Comparison of ENCODE assay signal across 9 cellular contexts in genomic region chr21:41360072-41360821, GRCh38. TPM values are rescaled to one million over a fixed set of nuclear protein-coding genes. Genes with fewer than 3 reads are reported as not detected.
A peak's percentile ranks its signal among the peaks of the same experiment; 100 is the strongest.
DNase-seq lines count a peak whose midpoint lies in the region; ATAC-seq and TF ChIP-seq lines count a peak whose summit lies in the region.
"Had no signal": no experiment of that assay in that cellular context is flagged by ENCODE, and none has a peak within 500 bp of the region (broad histone marks: within the 10 kb centered on the region; RNA-seq: fewer than 3 reads in every experiment).

No MANE protein-coding gene starts in this region.

- H3K27me3 Mint-ChIP-seq in activated CD8-positive, alpha-beta memory T cell treated with anti-CD3 and anti-CD28 coated beads, Interleukin-2, amount 10 ng/mL, durations not matched to agents 7 days and 5 days, result peaks cover 9% of the 10 kb centered on the region
- H3K27me3 Mint-ChIP-seq in WTC11 (ENCODE audit: low read depth), result no peaks in the 10 kb centered on the region

- peaks cover 19% of the 10 kb centered on the region for H3K4me1 ChIP-seq in upper lobe of right lung

- peak overlapping the region; percentile 97 for H3K27ac Mint-ChIP-seq in activated CD8-positive, alpha-beta memory T cell treated with anti-CD3 and anti-CD28 coated beads, Interleukin-2, amount 10 ng/mL, durations not matched to agents 7 days and 5 days
- H3K27ac Mint-ChIP-seq in WTC11, result no peak overlapping the region

- POLR2A ChIA-PET in WTC11 (lab: Charles Lee), result no interaction called here

- no peak for TF ChIP-seq CTCF in WTC11 (IDR thresholded peaks at IDR 0.05)
- TF ChIP-seq CTCF in kidney epithelial cell (IDR thresholded peaks at IDR 0.05; ENCODE audit: insufficient read depth, low read length, poor library complexity, severe bottlenecking), result peak; percentile 17
- no peak for TF ChIP-seq CTCF in upper lobe of right lung (IDR thresholded peaks at IDR 0.05)

- no peak overlapping the region for H3K4me3 Mint-ChIP-seq in activated CD8-positive, alpha-beta memory T cell treated with anti-CD3 and anti-CD28 coated beads, Interleukin-2, amount 10 ng/mL, durations not matched to agents 7 days and 5 days
- no peak overlapping the region for H3K4me3 Mint-ChIP-seq in WTC11

- CTCF ChIA-PET in activated CD8-positive, alpha-beta memory T cell treated with anti-CD3 and anti-CD28 coated beads, Interleukin-2, amount 10 ng/mL, durations not matched to agents 7 days and 5 days (lab: Charles Lee), result interaction anchor here (0.9 to 1.4 kb wide), 2 partner anchors 10 to 63 kb away, joined by 3 to 4 read pairs; no protein-coding TSS in a partner anchor
- CTCF ChIA-PET in WTC11 (lab: Charles Lee), result interaction anchor here (0.8 to 3.1 kb wide), 11 partner anchors 9 to 238 kb away, joined by 3 to 76 read pairs (median 4); no protein-coding TSS in a partner anchor

- no peaks in the 10 kb centered on the region for H3K9me3 ChIP-seq in upper lobe of right lung

- DNase-seq in activated CD8-positive, alpha-beta memory T cell treated with anti-CD3 and anti-CD28 coated beads, Interleukin-2, amount 10 ng/mL, durations not matched to agents 7 days and 5 days, result peak; percentile 41
- no peak for DNase-seq in activated CD8-positive, alpha-beta memory T cell treated with anti-CD3 and anti-CD28 coated beads, Interleukin-2, amount 50 U/mL, for 4 hours
- DNase-seq in WTC11 (ENCODE audit: low spot score) (peak; percentile 28), kidney epithelial cell (ENCODE audit: low read depth) (no peak), upper lobe of right lung (peak; percentile 68), AML-193 (lab: John Stamatoyannopoulos, UW) (no peak)

- H3K36me3 ChIP-seq in kidney epithelial cell (ENCODE audit: control insufficient read depth, insufficient read depth, low read length), result no peaks in the 10 kb centered on the region
- H3K36me3 ChIP-seq in upper lobe of right lung, result no peaks in the 10 kb centered on the region

- peak overlapping the region; percentile 55 for H3K27ac ChIP-seq in upper lobe of right lung

- peaks cover 39% of the 10 kb centered on the region for H3K4me1 Mint-ChIP-seq in activated CD8-positive, alpha-beta memory T cell treated with anti-CD3 and anti-CD28 coated beads, Interleukin-2, amount 10 ng/mL, durations not matched to agents 7 days and 5 days
- H3K4me1 Mint-ChIP-seq in WTC11, result peaks cover 18% of the 10 kb centered on the region

- no peak overlapping the region for H3K4me3 ChIP-seq in kidney epithelial cell (ENCODE audit: low read depth, low read length)
- H3K4me3 ChIP-seq in upper lobe of right lung, result no peak overlapping the region

- intact Hi-C loops in upper lobe of right lung (cut with DNase I), result no loop called here

- H3K36me3 Mint-ChIP-seq in activated CD8-positive, alpha-beta memory T cell treated with anti-CD3 and anti-CD28 coated beads, Interleukin-2, amount 10 ng/mL, durations not matched to agents 7 days and 5 days, result peaks cover 31% of the 10 kb centered on the region
- H3K36me3 Mint-ChIP-seq in WTC11, result no peaks in the 10 kb centered on the region

- H3K27me3 ChIP-seq in kidney epithelial cell (ENCODE audit: control insufficient read depth, insufficient read depth, low read length), result peaks cover 4% of the 10 kb centered on the region
- no peaks in the 10 kb centered on the region for H3K27me3 ChIP-seq in upper lobe of right lung

- H3K9me3 Mint-ChIP-seq in activated CD8-positive, alpha-beta memory T cell treated with anti-CD3 and anti-CD28 coated beads, Interleukin-2, amount 10 ng/mL, durations not matched to agents 7 days and 5 days (ENCODE audit: low read depth), result no peaks in the 10 kb centered on the region
- H3K9me3 Mint-ChIP-seq in WTC11, result no peaks in the 10 kb centered on the region

- no peak for ATAC-seq in activated CD8-positive, alpha-beta memory T cell treated with anti-CD3 and anti-CD28 coated beads, Interleukin-2, amount 10 ng/mL, durations not matched to agents 7 days and 5 days
- ATAC-seq in WTC11 (peak; percentile 60), upper lobe of right lung (peak; percentile 4), HG02623 (IDR thresholded peaks at IDR 0.05; ENCODE audit: unreplicated experiment) (no peak), GM18520 (IDR thresholded peaks at IDR 0.05; ENCODE audit: unreplicated experiment) (no peak)

TF ChIP-seq in WTC11, 78 proteins besides CTCF, POLR2A, EP300 and RAD21:
- no peak for TF ChIP-seq ATF2 (CRISPR knock-in tag; IDR thresholded peaks at IDR 0.05; ENCODE audit: borderline replicate concordance, low read depth)
- TF ChIP-seq TP53 (CRISPR knock-in tag; IDR thresholded peaks at IDR 0.05), result no peak
- no peak for TF ChIP-seq CDX4 (CRISPR knock-in tag; IDR thresholded peaks at IDR 0.05; ENCODE audit: borderline replicate concordance)
- TF ChIP-seq, protein P1, sequence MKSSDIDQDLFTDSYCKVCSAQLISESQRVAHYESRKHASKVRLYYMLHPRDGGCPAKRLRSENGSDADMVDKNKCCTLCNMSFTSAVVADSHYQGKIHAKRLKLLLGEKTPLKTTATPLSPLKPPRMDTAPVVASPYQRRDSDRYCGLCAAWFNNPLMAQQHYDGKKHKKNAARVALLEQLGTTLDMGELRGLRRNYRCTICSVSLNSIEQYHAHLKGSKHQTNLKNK (CRISPR knock-in tag; IDR thresholded peaks at IDR 0.05), result no peak
- TF ChIP-seq CREB1 (CRISPR knock-in tag; IDR thresholded peaks at IDR 0.05), result no peak
- no peak for TF ChIP-seq ZNF263 (CRISPR knock-in tag; IDR thresholded peaks at IDR 0.05; ENCODE audit: low read depth)
- TF ChIP-seq, protein P2, sequence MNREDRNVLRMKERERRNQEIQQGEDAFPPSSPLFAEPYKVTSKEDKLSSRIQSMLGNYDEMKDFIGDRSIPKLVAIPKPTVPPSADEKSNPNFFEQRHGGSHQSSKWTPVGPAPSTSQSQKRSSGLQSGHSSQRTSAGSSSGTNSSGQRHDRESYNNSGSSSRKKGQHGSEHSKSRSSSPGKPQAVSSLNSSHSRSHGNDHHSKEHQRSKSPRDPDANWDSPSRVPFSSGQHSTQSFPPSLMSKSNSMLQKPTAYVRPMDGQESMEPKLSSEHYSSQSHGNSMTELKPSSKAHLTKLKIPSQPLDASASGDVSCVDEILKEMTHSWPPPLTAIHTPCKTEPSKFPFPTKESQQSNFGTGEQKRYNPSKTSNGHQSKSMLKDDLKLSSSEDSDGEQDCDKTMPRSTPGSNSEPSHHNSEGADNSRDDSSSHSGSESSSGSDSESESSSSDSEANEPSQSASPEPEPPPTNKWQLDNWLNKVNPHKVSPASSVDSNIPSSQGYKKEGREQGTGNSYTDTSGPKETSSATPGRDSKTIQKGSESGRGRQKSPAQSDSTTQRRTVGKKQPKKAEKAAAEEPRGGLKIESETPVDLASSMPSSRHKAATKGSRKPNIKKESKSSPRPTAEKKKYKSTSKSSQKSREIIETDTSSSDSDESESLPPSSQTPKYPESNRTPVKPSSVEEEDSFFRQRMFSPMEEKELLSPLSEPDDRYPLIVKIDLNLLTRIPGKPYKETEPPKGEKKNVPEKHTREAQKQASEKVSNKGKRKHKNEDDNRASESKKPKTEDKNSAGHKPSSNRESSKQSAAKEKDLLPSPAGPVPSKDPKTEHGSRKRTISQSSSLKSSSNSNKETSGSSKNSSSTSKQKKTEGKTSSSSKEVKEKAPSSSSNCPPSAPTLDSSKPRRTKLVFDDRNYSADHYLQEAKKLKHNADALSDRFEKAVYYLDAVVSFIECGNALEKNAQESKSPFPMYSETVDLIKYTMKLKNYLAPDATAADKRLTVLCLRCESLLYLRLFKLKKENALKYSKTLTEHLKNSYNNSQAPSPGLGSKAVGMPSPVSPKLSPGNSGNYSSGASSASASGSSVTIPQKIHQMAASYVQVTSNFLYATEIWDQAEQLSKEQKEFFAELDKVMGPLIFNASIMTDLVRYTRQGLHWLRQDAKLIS (CRISPR knock-in tag; IDR thresholded peaks at IDR 0.05; ENCODE audit: borderline replicate concordance), result no peak
- no peak for TF ChIP-seq OVOL2 (CRISPR knock-in tag; IDR thresholded peaks at IDR 0.05; ENCODE audit: borderline replicate concordance)

RNA-seq across cellular contexts. Expression of gene MX2, which starts 1.6 kb away (rescaled TPM):
- 100 to 1,000 TPM in 1 of 2 experiments, 10 to 100 TPM in 1; 65.1 to 158 TPM for total RNA-seq in activated CD8-positive, alpha-beta memory T cell treated with anti-CD3 and anti-CD28 coated beads, Interleukin-2, amount 10 ng/mL, durations not matched to agents 7 days and 5 days
- total RNA-seq in WTC11 (2021) (2.6 to 4.0 TPM (median 2.7 TPM) in 3 replicates), kidney epithelial cell (1.2 and 1.4 TPM in 2 replicates), upper lobe of right lung (23.0 TPM)

RNA-seq across cellular contexts. Expression of gene FAM3B, which starts 43.6 kb away (rescaled TPM):
- not detected for total RNA-seq in activated CD8-positive, alpha-beta memory T cell treated with anti-CD3 and anti-CD28 coated beads, Interleukin-2, amount 10 ng/mL, durations not matched to agents 7 days and 5 days
- total RNA-seq in WTC11 (2021), result 1.4 to 3.6 TPM (median 3.0 TPM) in 3 replicates
- 4.5 and 6.1 TPM in 2 replicates for total RNA-seq in kidney epithelial cell
- total RNA-seq in upper lobe of right lung, result 5.2 TPM
- total RNA-seq: activated CD8-positive, alpha-beta memory T cell treated with anti-CD3 and anti-CD28 coated beads for 36 hours had no signal

Comparison
In these comparisons a context has a peak if more than half of its experiments do, and no peak if none do; other contexts are left out.
1. DNase-seq: peak in activated CD8-positive, alpha-beta memory T cell treated with anti-CD3 and anti-CD28 coated beads, Interleukin-2, amount 10 ng/mL, durations not matched to agents 7 days and 5 days (single experiment), WTC11 (single experiment) and upper lobe of right lung (single experiment); none in activated CD8-positive, alpha-beta memory T cell treated with anti-CD3 and anti-CD28 coated beads, Interleukin-2, amount 50 U/mL, for 4 hours (single experiment), kidney epithelial cell (single experiment) and AML-193 (0 of 2).
2. ATAC-seq: peak in WTC11 (single experiment) and upper lobe of right lung (single experiment); none in activated CD8-positive, alpha-beta memory T cell treated with anti-CD3 and anti-CD28 coated beads, Interleukin-2, amount 10 ng/mL, durations not matched to agents 7 days and 5 days (single experiment), HG02623 (single experiment) and GM18520 (single experiment).